Comparison of ENCODE assay signal across 24 cellular contexts in genomic region chr14:72553656-72554055, GRCh38.
DNase-seq lines count a peak whose midpoint lies in the region; ATAC-seq, FAIRE-seq and TF ChIP-seq lines count a peak whose summit lies in the region.
"Had no signal": no experiment of that assay in that cellular context is flagged by ENCODE, and none has a peak within 500 bp of the region (broad histone marks: within the 10 kb centered on the region; RNA-seq: fewer than 3 reads in every experiment).

No MANE protein-coding gene starts in this region.

- POLR2A ChIA-PET in endothelial cell of umbilical vein (lab: Charles Lee) = interaction anchor here (1.0 kb wide), 1 partner anchor 350 kb away, joined by 3 read pairs; no protein-coding TSS in a partner anchor

- H3K4me1 ChIP-seq in endothelial cell of umbilical vein (ENCODE audit: control insufficient read depth, extremely low read depth, insufficient read depth, low read length) (no peaks in the 10 kb centered on the region), osteoblast (ENCODE audit: insufficient read depth, low read length) (peaks cover 23% of the 10 kb centered on the region)

- H3K27me3 ChIP-seq in endothelial cell of umbilical vein (ENCODE audit: control insufficient read depth in 2 of 2, insufficient read depth in 2 of 2, low read length in 2 of 2) (peaks cover 7 to 11% of the 10 kb centered on the region in 2 experiments), osteoblast (ENCODE audit: insufficient read depth, low read length) (peaks cover 3% of the 10 kb centered on the region)
- H3K27me3 ChIP-seq: BE2C had no signal

- H4K20me1 ChIP-seq in endothelial cell of umbilical vein (replicated peaks; ENCODE audit: control insufficient read depth, extremely low read depth, insufficient read depth, low read length) (no peaks in the 10 kb centered on the region), osteoblast (ENCODE audit: insufficient read depth, low read length) (no peaks in the 10 kb centered on the region)

- no peak overlapping the region for H3K9ac ChIP-seq in endothelial cell of umbilical vein (replicated peaks; ENCODE audit: extremely low read depth, insufficient read depth, low read length)
- H3K9ac ChIP-seq: KMS-11 had no signal

- TF ChIP-seq CTCF in endothelial cell of umbilical vein (IDR thresholded peaks at IDR 0.05; ENCODE audit: extremely low read depth in 1 of 2, insufficient read depth in 1 of 2, low read depth in 1 of 2, low read length in 2 of 2) (no peak), osteoblast (IDR thresholded peaks at IDR 0.05; ENCODE audit: extremely low read depth, low read depth, low read length) (no peak)

- no peaks in the 10 kb centered on the region for H3K36me3 ChIP-seq in endothelial cell of umbilical vein (ENCODE audit: control insufficient read depth in 2 of 2, extremely low read depth in 1 of 2, insufficient read depth in 2 of 2, low read length in 2 of 2)
- H3K36me3 ChIP-seq in osteoblast (ENCODE audit: insufficient read depth, low read length) = no peaks in the 10 kb centered on the region
- H3K36me3 ChIP-seq: BE2C had no signal

- CTCF ChIA-PET in endothelial cell of umbilical vein (lab: Charles Lee) = interaction anchor here (1.0 to 1.4 kb wide), 3 partner anchors 36 to 40 kb away, joined by 3 to 4 read pairs (median 3); no protein-coding TSS in a partner anchor

- no TSS peak for BruUV-seq in endothelial cell of umbilical vein (replicated peaks; lab: Mats Ljungman, UMichigan)

- H2AFZ ChIP-seq in endothelial cell of umbilical vein (ENCODE audit: low read depth, low read length) = no peak overlapping the region
- no peak overlapping the region for H2AFZ ChIP-seq in osteoblast (ENCODE audit: low read length)

- peak; percentile 6 for DNase-seq in cardiac septum (ENCODE audit: low spot score)
- DNase-seq in Right ventricle myocardium inferior (ENCODE audit: missing footprints) = no peak
- no peak for DNase-seq in endothelial cell of umbilical vein (ENCODE audit: low read depth, low spot score)
- DNase-seq in osteoblast (ENCODE audit: insufficient read length, low spot score, missing footprints) = peak; percentile 59
- no peak for DNase-seq in NCI-H2081 treated with DMSO at 0.1 percent for 48 hours (lab: John Stamatoyannopoulos, UW)
- no peak for DNase-seq in iPS-NIHi7 (ENCODE audit: extremely low spot score)
- DNase-seq: BE2C, Calu3, DMS79 treated with DMSO at 0.1 percent for 48 hours, GF-D8, MM.1S, NCI-H1694, NCI-H2081, NCI-H446, NCI-H526 treated with DMSO at 0.1 percent for 48 hours, RPMI8226, SHP77 had no signal

- H3K4me2 ChIP-seq in endothelial cell of umbilical vein (ENCODE audit: insufficient read depth, low read length) = no peak overlapping the region
- H3K4me2 ChIP-seq in osteoblast (ENCODE audit: insufficient read depth, low read length) = no peak overlapping the region
- H3K4me2 ChIP-seq: KMS-11 had no signal

- H3K79me2 ChIP-seq in endothelial cell of umbilical vein (ENCODE audit: control insufficient read depth, insufficient read depth, low read length) = no peaks in the 10 kb centered on the region
- H3K79me2 ChIP-seq in osteoblast (ENCODE audit: insufficient read depth, low read length) = no peaks in the 10 kb centered on the region

- no peaks in the 10 kb centered on the region for H3K9me1 ChIP-seq in endothelial cell of umbilical vein (replicated peaks; ENCODE audit: control insufficient read depth, extremely low read depth, insufficient read depth, low read length)

- TF ChIP-seq POLR2A in endothelial cell of umbilical vein (IDR thresholded peaks at IDR 0.05; ENCODE audit: low read depth, low read length) = no peak

- ATAC-seq in Right ventricle myocardium inferior (no peak), GM18909 (IDR thresholded peaks at IDR 0.05; ENCODE audit: poor library complexity, unreplicated experiment) (no peak)

- H3K4me3 ChIP-seq in endothelial cell of umbilical vein (replicated peaks in 1 of 3; ENCODE audit: insufficient read depth in 1 of 3, low read depth in 1 of 3, low read length in 3 of 3) (no peak overlapping the region), osteoblast (ENCODE audit: insufficient read depth, low read length) (no peak overlapping the region)

- no peaks in the 10 kb centered on the region for H3K9me3 ChIP-seq in endothelial cell of umbilical vein (replicated peaks; ENCODE audit: control insufficient read depth, insufficient read depth, low read length)
- H3K9me3 ChIP-seq in osteoblast (ENCODE audit: low read depth, low read length) = no peaks in the 10 kb centered on the region
- H3K9me3 ChIP-seq: BE2C had no signal

- intact Hi-C loops in cardiac septum (cut with DNase I) = no loop called here
- intact Hi-C loops in Right ventricle myocardium inferior (cut with DNase I) = no loop called here
- intact Hi-C loops in endothelial cell of umbilical vein (cut with micrococcal nuclease) = no loop called here

- FAIRE-seq in endothelial cell of umbilical vein (lab: Jason Lieb, UNC) = peak; percentile 28
- FAIRE-seq: GM12891, GM19239, H54 had no signal

- no peak overlapping the region for H3K27ac ChIP-seq in endothelial cell of umbilical vein (ENCODE audit: insufficient read depth, low read depth, low read length)
- no peak overlapping the region for H3K27ac ChIP-seq in osteoblast (ENCODE audit: low read depth, low read length)
- H3K27ac ChIP-seq: 22Rv1, HL-60, KMS-11 had no signal

- dilution Hi-C loops in endothelial cell of umbilical vein (cut with MboI; ENCODE audit: extremely low pct_ligation_motif_present, low sequenced_read_pairs) = no loop called here

TF ChIP-seq in endothelial cell of umbilical vein, 7 proteins besides CTCF, POLR2A, EP300 and RAD21:
- no peak for TF ChIP-seq MAX (IDR thresholded peaks at IDR 0.05; ENCODE audit: insufficient read depth, insufficient read length)
- TF ChIP-seq FOS (IDR thresholded peaks at IDR 0.05; ENCODE audit: borderline replicate concordance, insufficient read depth, low read length) = no peak
- no peak for TF ChIP-seq EZH2 (IDR thresholded peaks at IDR 0.05; ENCODE audit: borderline replicate concordance, low read depth, low read length, severe bottlenecking)
- TF ChIP-seq JUN (IDR thresholded peaks at IDR 0.05; ENCODE audit: borderline replicate concordance, insufficient read depth, insufficient read length, low read depth) = no peak
- no peak for TF ChIP-seq MYC (IDR thresholded peaks at IDR 0.05; ENCODE audit: low read depth, low read length)
- no peak for TF ChIP-seq GATA2 (IDR thresholded peaks at IDR 0.05; ENCODE audit: insufficient read depth, insufficient read length, low read depth, low read length)
- TF ChIP-seq POLR2AphosphoS5 (IDR thresholded peaks at IDR 0.05; ENCODE audit: insufficient read depth, low read depth, low read length) = no peak

Comparison
In these comparisons a context has a peak if more than half of its experiments do, and no peak if none do; other contexts are left out.
1. DNase-seq: peak in cardiac septum (single experiment) and osteoblast (single experiment); none in Right ventricle myocardium inferior (single experiment), endothelial cell of umbilical vein (single experiment), NCI-H2081 treated with DMSO at 0.1 percent for 48 hours (single experiment) and iPS-NIHi7 (single experiment).